ENCODE assay signal across 1 cellular context in the genomic region with DNA sequence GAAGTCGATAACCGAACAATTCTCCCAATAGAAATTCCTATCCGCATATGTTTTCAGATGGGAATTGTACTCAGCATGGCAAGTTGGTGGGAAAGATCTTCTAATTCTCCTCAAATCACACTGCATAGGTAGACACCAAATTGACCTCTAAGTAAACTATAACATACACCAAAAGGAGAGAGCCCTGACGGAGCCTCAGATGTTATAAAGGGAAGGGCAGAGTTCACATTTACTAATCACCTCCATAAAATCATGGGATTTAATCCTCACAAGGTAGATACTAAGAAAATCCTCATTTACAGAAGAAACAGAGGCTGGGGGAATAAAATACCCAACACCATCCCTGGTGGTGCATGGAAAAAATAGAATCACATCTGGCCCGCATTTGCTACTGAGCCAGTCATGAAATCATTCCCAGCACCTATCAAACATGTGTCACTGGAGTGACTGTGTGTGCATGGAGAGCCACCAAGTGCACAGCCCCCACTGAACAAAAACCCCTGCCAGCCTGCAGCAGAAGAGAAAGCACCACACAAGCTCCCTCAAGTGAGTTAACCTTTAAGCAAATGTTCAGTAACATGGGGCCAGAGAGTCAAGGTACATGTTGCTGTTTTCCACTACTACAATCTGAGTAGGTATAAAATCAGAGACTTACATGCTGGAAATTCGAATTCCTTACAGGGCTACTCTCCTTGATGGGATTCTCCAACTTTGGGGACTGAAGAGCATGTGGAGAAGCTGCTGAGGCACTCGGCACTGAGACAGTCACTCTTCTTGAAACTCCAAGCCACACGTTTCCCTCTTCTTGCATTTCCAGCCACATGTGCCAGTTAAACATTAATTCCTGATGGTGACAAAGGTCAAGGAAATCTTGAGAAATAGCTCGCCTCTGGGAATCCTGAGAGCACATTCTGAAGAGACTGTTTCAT.
A peak's percentile ranks its signal among the peaks of the same experiment; 100 is the strongest.
TF ChIP-seq lines count a peak whose summit lies in the region.

DDC (minus strand) TSS at position 776 of the 929 bp plus-strand sequence. CDS start 21,320 bp downstream, outside the sequence.

TF ChIP-seq in HepG2, 621 proteins besides CTCF, POLR2A, EP300 and RAD21 (continued from another document):
- TF ChIP-seq CCDC6 (CRISPR knock-in tag; IDR thresholded peaks at IDR 0.05) (no peak), HMG20B (CRISPR knock-in tag; conservative IDR thresholded peaks at IDR 0.05) (0 out of 2 replicates have a peak, but pooled peaks have one; percentile 34), PITX1 (CRISPR knock-in tag; IDR thresholded peaks at IDR 0.05) (0 out of 2 replicates have a peak, but pooled peaks have one; percentile 22), ZFAT (CRISPR knock-in tag; conservative IDR thresholded peaks at IDR 0.05) (no peak), ZNF839 (CRISPR knock-in tag; IDR thresholded peaks at IDR 0.05; ENCODE audit: borderline replicate concordance) (no peak), SOX13 (IDR thresholded peaks at IDR 0.05) (no peak), SOX13 (CRISPR knock-in tag; conservative IDR thresholded peaks at IDR 0.05 in 1 of 2, IDR thresholded peaks at IDR 0.05 in 1 of 2) (peak in 1 of 2 experiments; percentile 58; a peak in 2 of 4 replicates), ZNF614 (CRISPR knock-in tag; IDR thresholded peaks at IDR 0.05; ENCODE audit: borderline replicate concordance) (peak; percentile 67; the same call in 1 of the 2 replicates), SMC3 (IDR thresholded peaks at IDR 0.05; ENCODE audit: low read length) (0 out of 2 replicates have a peak, but pooled peaks have one; percentile 2), SAP130 (CRISPR knock-in tag; IDR thresholded peaks at IDR 0.05; ENCODE audit: low read depth) (peak; percentile 76), FOXK1 (CRISPR knock-in tag; IDR thresholded peaks at IDR 0.05; ENCODE audit: borderline replicate concordance, low read depth) (peak; percentile 54; the same call in 1 of the 2 replicates), ZSCAN29 (CRISPR knock-in tag; conservative IDR thresholded peaks at IDR 0.05) (0 out of 2 replicates have a peak, but pooled peaks have one; percentile 31), GATAD2A (CRISPR knock-in tag; IDR thresholded peaks at IDR 0.05) (peak; percentile 87), ZNF329 (CRISPR knock-in tag; IDR thresholded peaks at IDR 0.05; ENCODE audit: low read depth) (no peak), ZBTB14 (CRISPR knock-in tag; IDR thresholded peaks at IDR 0.05) (no peak), GFI1 (CRISPR knock-in tag; IDR thresholded peaks at IDR 0.05; ENCODE audit: borderline replicate concordance) (peak; percentile 77; the same call in 1 of the 2 replicates), MLX (CRISPR knock-in tag; IDR thresholded peaks at IDR 0.05) (peak; percentile 28; the same call in 1 of the 2 replicates)
- TF ChIP-seq, protein P1, sequence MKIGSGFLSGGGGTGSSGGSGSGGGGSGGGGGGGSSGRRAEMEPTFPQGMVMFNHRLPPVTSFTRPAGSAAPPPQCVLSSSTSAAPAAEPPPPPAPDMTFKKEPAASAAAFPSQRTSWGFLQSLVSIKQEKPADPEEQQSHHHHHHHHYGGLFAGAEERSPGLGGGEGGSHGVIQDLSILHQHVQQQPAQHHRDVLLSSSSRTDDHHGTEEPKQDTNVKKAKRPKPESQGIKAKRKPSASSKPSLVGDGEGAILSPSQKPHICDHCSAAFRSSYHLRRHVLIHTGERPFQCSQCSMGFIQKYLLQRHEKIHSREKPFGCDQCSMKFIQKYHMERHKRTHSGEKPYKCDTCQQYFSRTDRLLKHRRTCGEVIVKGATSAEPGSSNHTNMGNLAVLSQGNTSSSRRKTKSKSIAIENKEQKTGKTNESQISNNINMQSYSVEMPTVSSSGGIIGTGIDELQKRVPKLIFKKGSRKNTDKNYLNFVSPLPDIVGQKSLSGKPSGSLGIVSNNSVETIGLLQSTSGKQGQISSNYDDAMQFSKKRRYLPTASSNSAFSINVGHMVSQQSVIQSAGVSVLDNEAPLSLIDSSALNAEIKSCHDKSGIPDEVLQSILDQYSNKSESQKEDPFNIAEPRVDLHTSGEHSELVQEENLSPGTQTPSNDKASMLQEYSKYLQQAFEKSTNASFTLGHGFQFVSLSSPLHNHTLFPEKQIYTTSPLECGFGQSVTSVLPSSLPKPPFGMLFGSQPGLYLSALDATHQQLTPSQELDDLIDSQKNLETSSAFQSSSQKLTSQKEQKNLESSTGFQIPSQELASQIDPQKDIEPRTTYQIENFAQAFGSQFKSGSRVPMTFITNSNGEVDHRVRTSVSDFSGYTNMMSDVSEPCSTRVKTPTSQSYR (CRISPR knock-in tag; IDR thresholded peaks at IDR 0.05; ENCODE audit: borderline replicate concordance) = peak; percentile 37; the same call in 1 of the 2 replicates
- TF ChIP-seq, protein P2, sequence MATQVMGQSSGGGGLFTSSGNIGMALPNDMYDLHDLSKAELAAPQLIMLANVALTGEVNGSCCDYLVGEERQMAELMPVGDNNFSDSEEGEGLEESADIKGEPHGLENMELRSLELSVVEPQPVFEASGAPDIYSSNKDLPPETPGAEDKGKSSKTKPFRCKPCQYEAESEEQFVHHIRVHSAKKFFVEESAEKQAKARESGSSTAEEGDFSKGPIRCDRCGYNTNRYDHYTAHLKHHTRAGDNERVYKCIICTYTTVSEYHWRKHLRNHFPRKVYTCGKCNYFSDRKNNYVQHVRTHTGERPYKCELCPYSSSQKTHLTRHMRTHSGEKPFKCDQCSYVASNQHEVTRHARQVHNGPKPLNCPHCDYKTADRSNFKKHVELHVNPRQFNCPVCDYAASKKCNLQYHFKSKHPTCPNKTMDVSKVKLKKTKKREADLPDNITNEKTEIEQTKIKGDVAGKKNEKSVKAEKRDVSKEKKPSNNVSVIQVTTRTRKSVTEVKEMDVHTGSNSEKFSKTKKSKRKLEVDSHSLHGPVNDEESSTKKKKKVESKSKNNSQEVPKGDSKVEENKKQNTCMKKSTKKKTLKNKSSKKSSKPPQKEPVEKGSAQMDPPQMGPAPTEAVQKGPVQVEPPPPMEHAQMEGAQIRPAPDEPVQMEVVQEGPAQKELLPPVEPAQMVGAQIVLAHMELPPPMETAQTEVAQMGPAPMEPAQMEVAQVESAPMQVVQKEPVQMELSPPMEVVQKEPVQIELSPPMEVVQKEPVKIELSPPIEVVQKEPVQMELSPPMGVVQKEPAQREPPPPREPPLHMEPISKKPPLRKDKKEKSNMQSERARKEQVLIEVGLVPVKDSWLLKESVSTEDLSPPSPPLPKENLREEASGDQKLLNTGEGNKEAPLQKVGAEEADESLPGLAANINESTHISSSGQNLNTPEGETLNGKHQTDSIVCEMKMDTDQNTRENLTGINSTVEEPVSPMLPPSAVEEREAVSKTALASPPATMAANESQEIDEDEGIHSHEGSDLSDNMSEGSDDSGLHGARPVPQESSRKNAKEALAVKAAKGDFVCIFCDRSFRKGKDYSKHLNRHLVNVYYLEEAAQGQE (IDR thresholded peaks at IDR 0.05; ENCODE audit: borderline replicate concordance in 1 of 2, low read depth in 1 of 2, low read length in 2 of 2) = no peak
